8 cellular contexts compared by ENCODE assay signal in the genomic region with DNA sequence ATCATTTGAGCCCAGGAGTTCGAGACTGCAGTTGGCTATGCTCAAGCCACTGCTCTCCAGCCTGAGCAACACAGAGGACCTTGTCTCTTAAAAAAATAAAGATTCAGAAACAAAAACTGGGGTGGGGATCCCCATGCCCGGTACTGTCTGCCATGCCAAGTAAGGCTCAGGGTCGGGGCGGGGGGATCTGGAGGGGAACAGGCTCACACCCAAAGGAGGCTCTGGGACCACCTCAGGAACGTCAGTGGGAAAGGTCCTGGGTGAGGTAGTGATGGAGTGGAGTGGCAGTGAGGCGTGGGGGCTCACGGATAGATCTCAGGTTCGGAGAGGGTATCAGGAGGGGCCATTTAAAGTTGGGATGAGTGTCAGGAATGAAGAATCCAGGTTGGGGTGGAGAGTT. TPM values are rescaled to one million over a fixed set of nuclear protein-coding genes. Genes with fewer than 3 reads are reported as not detected.
A peak's percentile ranks its signal among the peaks of the same experiment; 100 is the strongest.
DNase-seq lines count a peak whose midpoint lies in the region; ATAC-seq and TF ChIP-seq lines count a peak whose summit lies in the region.

No MANE protein-coding gene starts in this region.

- intact Hi-C loops in left ventricle myocardium inferior (cut with micrococcal nuclease) (no loop called here), Right ventricle myocardium inferior (cut with DNase I) (no loop called here), vagina (cut with DNase I) (no loop called here)

- peaks cover 27% of the 10 kb centered on the region for H3K36me3 Mint-ChIP-seq in central memory CD8-positive, alpha-beta T cell (ENCODE audit: insufficient read depth)
- H3K36me3 Mint-ChIP-seq in naive thymus-derived CD8-positive, alpha-beta T cell, result peaks cover 0 to 21% (median 12%) of the 10 kb centered on the region in 3 donors

- no peaks in the 10 kb centered on the region for H3K27me3 Mint-ChIP-seq in central memory CD8-positive, alpha-beta T cell
- no peaks in the 10 kb centered on the region for H3K27me3 Mint-ChIP-seq in naive thymus-derived CD8-positive, alpha-beta T cell

- H3K36me3 ChIP-seq in left ventricle myocardium inferior (no peaks in the 10 kb centered on the region), vagina (peaks cover 0 to 7% of the 10 kb centered on the region in 2 donors)

- H3K27me3 ChIP-seq in left ventricle myocardium inferior (ENCODE audit: low read depth), result no peaks in the 10 kb centered on the region
- no peaks in the 10 kb centered on the region for H3K27me3 ChIP-seq in vagina

- TF ChIP-seq POLR2A in vagina (IDR thresholded peaks at IDR 0.05), result no peak

- H3K4me1 ChIP-seq in left ventricle myocardium inferior (peaks cover 88% of the 10 kb centered on the region), vagina (peaks cover 99% of the 10 kb centered on the region)

- H3K27ac Mint-ChIP-seq in central memory CD8-positive, alpha-beta T cell (ENCODE audit: low read depth), result peak overlapping the region; percentile 91
- peak overlapping the region; percentile 96 to 99 (median 97) for H3K27ac Mint-ChIP-seq in naive thymus-derived CD8-positive, alpha-beta T cell

- peak overlapping the region; percentile 66 for H3K4me3 ChIP-seq in left ventricle myocardium inferior
- H3K4me3 ChIP-seq in vagina, result peak overlapping the region; percentile 56 to 61

- H3K9me3 Mint-ChIP-seq in central memory CD8-positive, alpha-beta T cell, result no peaks in the 10 kb centered on the region
- H3K9me3 Mint-ChIP-seq in naive thymus-derived CD8-positive, alpha-beta T cell, result no peaks in the 10 kb centered on the region

- peak overlapping the region; percentile 94 for H3K4me3 Mint-ChIP-seq in central memory CD8-positive, alpha-beta T cell
- H3K4me3 Mint-ChIP-seq in naive thymus-derived CD8-positive, alpha-beta T cell, result peak overlapping the region in 5 of 10 donors; percentile 50 to 97 (median 94)

- H3K27ac ChIP-seq in left ventricle myocardium inferior (replicated peaks) (peak overlapping the region; percentile 90), vagina (peak overlapping the region; percentile 99)

- POLR2A ChIA-PET in naive thymus-derived CD8-positive, alpha-beta T cell (lab: Charles Lee), result interaction anchor here (1.3 to 9.7 kb wide), 6 partner anchors 12 to 399 kb away, joined by 4 to 340 read pairs (median 8); a partner anchor contains a TSS

- DNase-seq in left ventricle myocardium inferior (no peak), Right ventricle myocardium inferior (ENCODE audit: missing footprints) (no peak), vagina (ENCODE audit: extremely low spot score in 2 of 2) (peak; percentile 86 to 94), occipital lobe (lab: John Stamatoyannopoulos, UW) (no peak)
- no peak for DNase-seq in central memory CD8-positive, alpha-beta T cell (ENCODE audit: low spot score in 2 of 2)
- no peak for DNase-seq in naive thymus-derived CD8-positive, alpha-beta T cell

- ATAC-seq in Right ventricle myocardium inferior, result no peak
- ATAC-seq in central memory CD8-positive, alpha-beta T cell (replicated peaks; ENCODE audit: extremely low read depth, poor library complexity, severe bottlenecking), result no peak
- ATAC-seq in naive thymus-derived CD8-positive, alpha-beta T cell, result no peak
- no peak for ATAC-seq in GM18502 (IDR thresholded peaks at IDR 0.05; ENCODE audit: poor library complexity, unreplicated experiment)
- ATAC-seq in HG02610 (IDR thresholded peaks at IDR 0.05; ENCODE audit: unreplicated experiment), result no peak

- TF ChIP-seq CTCF in left ventricle myocardium inferior (IDR thresholded peaks at IDR 0.05; ENCODE audit: borderline replicate concordance) (no peak), vagina (IDR thresholded peaks at IDR 0.05) (no peak)

- H3K9me3 ChIP-seq in left ventricle myocardium inferior (replicated peaks) (no peaks in the 10 kb centered on the region), vagina (no peaks in the 10 kb centered on the region)

- H3K4me1 Mint-ChIP-seq in central memory CD8-positive, alpha-beta T cell, result peaks cover 52% of the 10 kb centered on the region
- H3K4me1 Mint-ChIP-seq in naive thymus-derived CD8-positive, alpha-beta T cell, result peaks cover 49 to 72% (median 71%) of the 10 kb centered on the region in 4 donors

RNA-seq across cellular contexts. Expression of a gene that starts 0.8 kb away (rescaled TPM):
- 137 TPM for total RNA-seq in left ventricle myocardium inferior
- total RNA-seq in Right ventricle myocardium inferior, result 164 TPM
- 100 to 1,000 TPM; 115 to 129 TPM for total RNA-seq in naive thymus-derived CD8-positive, alpha-beta T cell
- 1,000 to 10,000 TPM in 1 of 3 donors, 100 to 1,000 TPM in 2; 421 to 1,131 (median 581) TPM for polyA plus RNA-seq in naive thymus-derived CD8-positive, alpha-beta T cell
- 375 TPM for total RNA-seq in vagina
- total RNA-seq in occipital lobe, result 0.62 TPM

RNA-seq across cellular contexts. Expression of a gene that starts 2.7 kb away (rescaled TPM):
- total RNA-seq in left ventricle myocardium inferior (0.36 TPM), Right ventricle myocardium inferior (0.49 TPM), vagina (9.6 TPM), occipital lobe (not detected)
- not detected for total RNA-seq in naive thymus-derived CD8-positive, alpha-beta T cell
- polyA plus RNA-seq in naive thymus-derived CD8-positive, alpha-beta T cell, result not detected

RNA-seq across cellular contexts. Expression of a gene that starts 5.6 kb away (rescaled TPM):
- not detected for total RNA-seq in left ventricle myocardium inferior
- not detected for total RNA-seq in Right ventricle myocardium inferior
- total RNA-seq in naive thymus-derived CD8-positive, alpha-beta T cell, result 1 to 10 TPM in 1 of 2 experiments, not detected in 1; 1.4 TPM
- under 1 TPM in 2 of 3 donors, not detected in 1; 0.63 to 0.78 TPM for polyA plus RNA-seq in naive thymus-derived CD8-positive, alpha-beta T cell
- total RNA-seq in vagina, result not detected
- total RNA-seq in occipital lobe, result not detected

RNA-seq across cellular contexts. Expression of a gene that starts 10.6 kb away (rescaled TPM):
- total RNA-seq in left ventricle myocardium inferior, result 336 TPM
- total RNA-seq in Right ventricle myocardium inferior, result 265 TPM
- total RNA-seq in naive thymus-derived CD8-positive, alpha-beta T cell, result 100 to 1,000 TPM; 223 to 232 TPM
- polyA plus RNA-seq in naive thymus-derived CD8-positive, alpha-beta T cell, result 100 to 1,000 TPM; 443 to 707 (median 568) TPM
- 562 TPM for total RNA-seq in vagina
- 9.2 TPM for total RNA-seq in occipital lobe

RNA-seq across cellular contexts. Expression of a gene that starts 19.3 kb away (rescaled TPM):
- total RNA-seq in left ventricle myocardium inferior, result 2.7 TPM
- total RNA-seq in Right ventricle myocardium inferior, result 2.3 TPM
- not detected for total RNA-seq in naive thymus-derived CD8-positive, alpha-beta T cell
- not detected for polyA plus RNA-seq in naive thymus-derived CD8-positive, alpha-beta T cell
- 470 TPM for total RNA-seq in vagina
- not detected for total RNA-seq in occipital lobe

Comparison
In these comparisons a context has a peak if more than half of its experiments do, and no peak if none do; other contexts are left out.
1. DNase-seq: peak in vagina (2 of 2); none in left ventricle myocardium inferior (single experiment), Right ventricle myocardium inferior (single experiment), central memory CD8-positive, alpha-beta T cell (0 of 2), naive thymus-derived CD8-positive, alpha-beta T cell (0 of 10) and occipital lobe (single experiment).
2. RNA of a gene that starts 0.8 kb away (total RNA-seq): 375 TPM in vagina (single experiment), 164 TPM in Right ventricle myocardium inferior (single experiment), 137 TPM in left ventricle myocardium inferior (single experiment) and 115 to 129 TPM in naive thymus-derived CD8-positive, alpha-beta T cell; 0.62 TPM in occipital lobe (single experiment); every median in the first group is over 10 times any median in the second.